In genomic region chr6:42013134-42013516, GRCh38 we compare ENCODE assay signal across 17 cellular contexts. TPM values are rescaled to one million over a fixed set of nuclear protein-coding genes. Genes with fewer than 3 reads are reported as not detected.
A peak's percentile ranks its signal among the peaks of the same experiment; 100 is the strongest.
DNase-seq lines count a peak whose midpoint lies in the region; ATAC-seq and TF ChIP-seq lines count a peak whose summit lies in the region.
"Had no signal": no experiment of that assay in that cellular context is flagged by ENCODE, and none has a peak within 500 bp of the region (broad histone marks: within the 10 kb centered on the region; RNA-seq: fewer than 3 reads in every experiment).

No MANE protein-coding gene starts in this region.

- CTCF ChIA-PET in T-cell (lab: Charles Lee): interaction anchor here in 1 of 2 donors (0.6 kb wide), 1 partner anchor 19 kb away, joined by 5 read pairs; no protein-coding TSS in a partner anchor

- H3K4me1 Mint-ChIP-seq in activated T-cell treated with anti-CD3 and anti-CD28 coated beads, Interleukin-2, amount 50 U/mL, for 72 hours (ENCODE audit: low read depth): peaks cover 79% of the 10 kb centered on the region
- peaks cover 80 to 83% (median 81%) of the 10 kb centered on the region in 3 donors for H3K4me1 Mint-ChIP-seq in T-cell
- H3K4me1 Mint-ChIP-seq in effector memory CD8-positive, alpha-beta T cell (ENCODE audit: low read depth in 2 of 2): peaks cover 57 to 65% of the 10 kb centered on the region in 2 donors
- peaks cover 38 to 65% of the 10 kb centered on the region in 2 donors for H3K4me1 Mint-ChIP-seq in stimulated activated naive B cell treated with anti-CD40 and anti-IgM and Interleukin-4, amounts not matched to agents 10 μg/mL and 1 μg/mL and 100 μg/mL, for 72 hours

- H3K4me3 Mint-ChIP-seq in activated T-cell treated with anti-CD3 and anti-CD28 coated beads, Interleukin-2, amount 50 U/mL, for 72 hours: peak overlapping the region; percentile 33 to 66
- peak overlapping the region in 1 of 3 donors; percentile 31 for H3K4me3 Mint-ChIP-seq in T-cell
- H3K4me3 Mint-ChIP-seq in effector memory CD8-positive, alpha-beta T cell: peak overlapping the region in 1 of 2 donors; percentile 18
- H3K4me3 Mint-ChIP-seq in stimulated activated naive B cell treated with anti-CD40 and anti-IgM and Interleukin-4, amounts not matched to agents 10 μg/mL and 1 μg/mL and 100 μg/mL, for 72 hours: no peak overlapping the region
- H3K4me3 Mint-ChIP-seq: dendritic cell treated with granulocyte-macrophage colony-stimulating factor and Interleukin-4, amounts not matched to agents 40 ng/mL and 50 ng/mL, for 4 days had no signal

- ATAC-seq in activated T-cell treated with anti-CD3 and anti-CD28 coated beads, Interleukin-2, amount 50 U/mL, for 72 hours (replicated peaks in 1 of 2): peak; percentile 67
- ATAC-seq in T-cell (replicated peaks in 1 of 4) (no peak), GM18505 (IDR thresholded peaks at IDR 0.05; ENCODE audit: unreplicated experiment) (no peak)
- no peak for ATAC-seq in effector memory CD8-positive, alpha-beta T cell (replicated peaks)
- ATAC-seq in stimulated activated naive B cell treated with anti-CD40 and anti-IgM and Interleukin-4, amounts not matched to agents 10 μg/mL and 1 μg/mL and 100 μg/mL, for 72 hours (replicated peaks): no peak
- ATAC-seq: mucosa of descending colon, psoas muscle had no signal

- H3K27me3 Mint-ChIP-seq in activated T-cell treated with anti-CD3 and anti-CD28 coated beads, Interleukin-2, amount 50 U/mL, for 72 hours (ENCODE audit: low read depth): no peaks in the 10 kb centered on the region
- no peaks in the 10 kb centered on the region for H3K27me3 Mint-ChIP-seq in T-cell
- no peaks in the 10 kb centered on the region for H3K27me3 Mint-ChIP-seq in effector memory CD8-positive, alpha-beta T cell
- H3K27me3 Mint-ChIP-seq in stimulated activated naive B cell treated with anti-CD40 and anti-IgM and Interleukin-4, amounts not matched to agents 10 μg/mL and 1 μg/mL and 100 μg/mL, for 72 hours: no peaks in the 10 kb centered on the region
- H3K27me3 Mint-ChIP-seq: dendritic cell treated with granulocyte-macrophage colony-stimulating factor and Interleukin-4, amounts not matched to agents 40 ng/mL and 50 ng/mL, for 4 days had no signal

- peaks cover 0 to 13% of the 10 kb centered on the region in 2 donors for H3K36me3 Mint-ChIP-seq in activated T-cell treated with anti-CD3 and anti-CD28 coated beads, Interleukin-2, amount 50 U/mL, for 72 hours (ENCODE audit: insufficient read depth in 2 of 2)
- H3K36me3 Mint-ChIP-seq in T-cell: peaks cover 28% of the 10 kb centered on the region
- H3K36me3 Mint-ChIP-seq in effector memory CD8-positive, alpha-beta T cell (ENCODE audit: insufficient read depth): peaks cover 66% of the 10 kb centered on the region
- no peaks in the 10 kb centered on the region for H3K36me3 Mint-ChIP-seq in stimulated activated naive B cell treated with anti-CD40 and anti-IgM and Interleukin-4, amounts not matched to agents 10 μg/mL and 1 μg/mL and 100 μg/mL, for 72 hours

- no peak for TF ChIP-seq POLR2A in GM18505 (IDR thresholded peaks at IDR 0.05; ENCODE audit: borderline replicate concordance, extremely low read depth, insufficient read depth, insufficient read length)

- H3K9me3 Mint-ChIP-seq in activated T-cell treated with anti-CD3 and anti-CD28 coated beads, Interleukin-2, amount 50 U/mL, for 72 hours: no peaks in the 10 kb centered on the region
- H3K9me3 Mint-ChIP-seq in T-cell: no peaks in the 10 kb centered on the region
- H3K9me3 Mint-ChIP-seq in effector memory CD8-positive, alpha-beta T cell: no peaks in the 10 kb centered on the region
- no peaks in the 10 kb centered on the region for H3K9me3 Mint-ChIP-seq in stimulated activated naive B cell treated with anti-CD40 and anti-IgM and Interleukin-4, amounts not matched to agents 10 μg/mL and 1 μg/mL and 100 μg/mL, for 72 hours
- H3K9me3 Mint-ChIP-seq: dendritic cell treated with granulocyte-macrophage colony-stimulating factor and Interleukin-4, amounts not matched to agents 40 ng/mL and 50 ng/mL, for 4 days had no signal

- peak overlapping the region; percentile 74 for H3K27ac Mint-ChIP-seq in activated T-cell treated with anti-CD3 and anti-CD28 coated beads, Interleukin-2, amount 50 U/mL, for 72 hours
- H3K27ac Mint-ChIP-seq in T-cell: peak overlapping the region; percentile 54 to 65
- peak overlapping the region; percentile 30 to 86 for H3K27ac Mint-ChIP-seq in effector memory CD8-positive, alpha-beta T cell
- peak overlapping the region; percentile 65 for H3K27ac Mint-ChIP-seq in stimulated activated naive B cell treated with anti-CD40 and anti-IgM and Interleukin-4, amounts not matched to agents 10 μg/mL and 1 μg/mL and 100 μg/mL, for 72 hours
- H3K27ac Mint-ChIP-seq: dendritic cell treated with granulocyte-macrophage colony-stimulating factor and Interleukin-4, amounts not matched to agents 40 ng/mL and 50 ng/mL, for 4 days had no signal

- POLR2A ChIA-PET in T-cell (lab: Charles Lee): no interaction called here

- no peak for DNase-seq in activated T-cell treated with anti-CD3 and anti-CD28 coated beads, Interleukin-2, amount 50 U/mL, for 72 hours
- no peak for DNase-seq in activated T-cell treated with anti-CD3 and anti-CD28 coated beads, Interleukin-2, amount 50 U/mL, for 1 hour
- no peak for DNase-seq in T-cell
- no peak for DNase-seq in effector memory CD8-positive, alpha-beta T cell
- no peak for DNase-seq in stimulated activated naive B cell treated with anti-CD40 and anti-IgM and Interleukin-4, amounts not matched to agents 10 μg/mL and 1 μg/mL and 100 μg/mL, for 72 hours
- no peak for DNase-seq in 8988T
- no peak for DNase-seq in activated effector memory CD4-positive, alpha-beta T cell treated with Interleukin-2 at 50 U/mL for 16 hours
- DNase-seq: activated gamma-delta T cell treated with Interleukin-2 at 50 U/mL for 16 hours; GDM1; mucosa of descending colon; NCI-H1436 treated with DMSO at 0.1 percent for 48 hours; NCI-H69; psoas muscle; SHP77; stimulated activated naive CD4-positive, alpha-beta T cell had no signal

RNA-seq across cellular contexts. Expression of gene TAF8, which starts 37.2 kb away (rescaled TPM):
- 10 to 100 TPM; 62.6 to 70.4 TPM for total RNA-seq in activated T-cell treated with anti-CD3 and anti-CD28 coated beads, Interleukin-2, amount 50 U/mL, for 72 hours
- total RNA-seq in T-cell: 10 to 100 TPM; 46.0 to 55.5 (median 47.6) TPM

Comparison
In these comparisons a context has a peak if more than half of its experiments do, and no peak if none do; other contexts are left out.
1. ATAC-seq: peak in activated T-cell treated with anti-CD3 and anti-CD28 coated beads, Interleukin-2, amount 50 U/mL, for 72 hours (2 of 2); none in T-cell (0 of 4), effector memory CD8-positive, alpha-beta T cell (single experiment), stimulated activated naive B cell treated with anti-CD40 and anti-IgM and Interleukin-4, amounts not matched to agents 10 μg/mL and 1 μg/mL and 100 μg/mL, for 72 hours (0 of 2) and GM18505 (single experiment).
2. H3K4me3 Mint-ChIP-seq: peak in activated T-cell treated with anti-CD3 and anti-CD28 coated beads, Interleukin-2, amount 50 U/mL, for 72 hours (2 of 2); none in stimulated activated naive B cell treated with anti-CD40 and anti-IgM and Interleukin-4, amounts not matched to agents 10 μg/mL and 1 μg/mL and 100 μg/mL, for 72 hours (0 of 2).
3. Peak in every context shown above with its lines, with median percentiles within 50 percentile points of each other: H3K27ac Mint-ChIP-seq.